In the genomic region with DNA sequence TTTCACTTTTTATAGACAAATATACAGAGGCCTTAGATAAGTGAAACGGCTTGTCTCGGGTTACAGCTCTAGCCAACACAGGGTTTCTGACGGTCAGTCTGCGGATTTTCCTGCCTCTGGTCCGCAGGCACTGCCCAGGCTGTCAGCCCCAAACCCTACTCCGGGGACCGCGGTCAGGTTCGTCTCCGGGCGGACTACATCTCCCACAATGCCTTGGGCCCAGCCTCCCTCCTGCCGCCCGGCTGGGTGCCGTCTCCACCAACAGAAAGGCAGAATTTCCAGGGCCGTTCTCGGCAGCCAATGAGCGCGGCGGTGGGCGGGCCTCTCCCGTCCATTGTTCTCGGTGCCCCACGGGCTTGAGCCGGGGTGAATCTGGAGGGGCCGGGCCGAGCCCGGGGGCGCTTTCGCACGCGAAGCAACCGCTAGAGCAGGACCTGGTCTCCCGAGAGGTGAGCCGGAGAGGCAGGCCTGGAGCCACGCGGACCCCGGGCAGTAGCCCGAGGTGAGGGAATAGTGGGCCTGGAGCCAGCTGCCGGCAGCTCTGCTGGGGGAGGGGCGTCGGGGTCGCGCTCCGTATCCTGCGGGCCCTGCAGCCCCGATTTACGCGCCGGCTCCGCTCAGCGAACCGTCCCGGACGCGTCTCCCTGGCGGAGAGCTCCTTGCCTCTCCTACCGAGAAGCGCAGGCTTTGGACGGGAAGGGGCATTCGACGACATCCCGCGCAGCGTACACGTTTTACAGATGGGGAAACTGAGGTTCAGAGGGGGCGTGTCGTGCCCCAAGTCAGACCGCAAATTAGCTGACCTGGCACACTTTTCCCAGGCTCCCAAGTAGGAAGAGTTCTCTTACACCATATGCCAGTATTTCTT, we compare ENCODE assay signal across 8 cellular contexts. TPM values are rescaled to one million over a fixed set of nuclear protein-coding genes. Genes with fewer than 3 reads are reported as not detected.
A peak's percentile ranks its signal among the peaks of the same experiment; 100 is the strongest.
DNase-seq lines count a peak whose midpoint lies in the region; ATAC-seq, FAIRE-seq and TF ChIP-seq lines count a peak whose summit lies in the region.

A gene (plus strand): TSS at position 323 of the 868 bp plus-strand sequence. CDS start 2,919 bp downstream, outside the sequence.

- WGBS in heart right ventricle, 2 donors = 0 to 1% methylated on average over 63 to 68 of the region's 68 CpGs

- peak within 1 kb of the TSS; percentile 69 to 99 (median 82) for H3K4me3 ChIP-seq in heart right ventricle

- peak within 1 kb of the TSS; percentile 95 for H3K4me3 Mint-ChIP-seq in type B pancreatic cell

- H3K27me3 Mint-ChIP-seq in type B pancreatic cell = peaks cover 3% of the 10 kb centered on the region

- no peaks in the 10 kb centered on the region for H3K27me3 ChIP-seq in heart right ventricle

- no peaks in the 10 kb centered on the region for H3K9me3 ChIP-seq in heart right ventricle

- H3K36me3 Mint-ChIP-seq in type B pancreatic cell = peaks cover 21% of the 10 kb centered on the region

- H3K27ac ChIP-seq in heart right ventricle = peak within 1 kb of the TSS in 9 of 10 donors; percentile 46 to 80 (median 72)

- no peaks in the 10 kb centered on the region for H3K9me3 Mint-ChIP-seq in type B pancreatic cell

- peaks cover 23% of the 10 kb centered on the region for H3K4me1 Mint-ChIP-seq in type B pancreatic cell (ENCODE audit: unreplicated experiment)

- peak; percentile 89 for FAIRE-seq in GM12892 (lab: Jason Lieb, UNC)

- TF ChIP-seq POLR2A in GM12892 (IDR thresholded peaks at IDR 0.05; ENCODE audit: low read depth, low read length) = peak; percentile 50; the same call in 1 of the 2 replicates

- H3K36me3 ChIP-seq in heart right ventricle = peaks cover 0 to 23% (median 0%) of the 10 kb centered on the region in 9 donors

- peak; percentile 97 for DNase-seq in GM12892 (ENCODE audit: insufficient read length)
- DNase-seq in NCI-H1436 treated with DMSO at 0.1 percent for 48 hours (lab: John Stamatoyannopoulos, UW) = peak; percentile 29
- peak; percentile 91 for DNase-seq in T follicular helper cell (ENCODE audit: low read depth)
- peak; percentile 88 for DNase-seq in amniotic epithelial cell (ENCODE audit: low read depth)
- peak; percentile 94 to 96 for DNase-seq in heart right ventricle
- DNase-seq in posterior cingulate gyrus = peak; percentile 94 to 100 (median 97)
- DNase-seq in type B pancreatic cell (ENCODE audit: extremely low spot score, unreplicated experiment) = peak; percentile 97

- peak within 1 kb of the TSS; percentile 88 for H3K27ac Mint-ChIP-seq in type B pancreatic cell

- ATAC-seq in HG02852 (IDR thresholded peaks at IDR 0.05; ENCODE audit: unreplicated experiment) (peak; percentile 92), heart right ventricle (peak; percentile 98 to 99 (median 99))

- intact Hi-C loops in heart right ventricle (cut with DNase I) (loop anchor here in 5 of 10 donors (1.0 to 5.0 kb wide), 6 partner anchors 30 to 146 kb away; a partner anchor contains a TSS), posterior cingulate gyrus (cut with DNase I) (loop anchor here (2.0 to 5.0 kb wide), 2 partner anchors 30 to 381 kb away; a partner anchor contains a TSS)

- H3K4me1 ChIP-seq in heart right ventricle = peaks cover 0 to 53% (median 15%) of the 10 kb centered on the region in 9 donors

- TF ChIP-seq CTCF in heart right ventricle (IDR thresholded peaks at IDR 0.05) = no peak
- TF ChIP-seq CTCF in type B pancreatic cell (conservative IDR thresholded peaks at IDR 0.05) = no peak

RNA-seq across cellular contexts. Expression of the gene that starts here (rescaled TPM):
- polyA plus RNA-seq in GM12892 (2012; ENCODE audit: missing spikeins) = 10.1 TPM
- total RNA-seq in heart right ventricle (1 to 10 TPM; 3.7 to 8.1 (median 5.9) TPM), type B pancreatic cell (ENCODE audit: low replicate concordance) (18.4 and 26.2 TPM in 2 replicates)
- 1 to 10 TPM; 4.1 to 4.2 TPM for polyA plus RNA-seq in heart right ventricle

Comparison
In these comparisons a context has a peak if more than half of its experiments do, and no peak if none do; other contexts are left out.
1. Peak in every context shown above with its lines: DNase-seq, ATAC-seq, H3K4me3 ChIP-seq and H3K27ac ChIP-seq.
2. DNase-seq: peak in every context shown above with its lines; median percentile 97 in GM12892; 97 in posterior cingulate gyrus; 97 in type B pancreatic cell; 95 in heart right ventricle; 91 in T follicular helper cell; 88 in amniotic epithelial cell; 29 in NCI-H1436 treated with DMSO at 0.1 percent for 48 hours.